Comparison of ENCODE assay signal across 8 cellular contexts in genomic region chr17:17681744-17682292, GRCh38. TPM values are rescaled to one million over a fixed set of nuclear protein-coding genes. Genes with fewer than 3 reads are reported as not detected.
DNase-seq lines count a peak whose midpoint lies in the region; ATAC-seq and TF ChIP-seq lines count a peak whose summit lies in the region.

No MANE protein-coding gene starts in this region.

- H3K27me3 ChIP-seq in PC-3 (ENCODE audit: low read length) (no peaks in the 10 kb centered on the region), ascending aorta (no peaks in the 10 kb centered on the region), iPS-15b (ENCODE audit: control insufficient read depth, insufficient read depth, low read length) (peaks cover 90% of the 10 kb centered on the region)

- intact Hi-C loops in PC-3 (cut with micrococcal nuclease) (loop anchor here (1.0 to 5.0 kb wide), 2 partner anchors 92 to 180 kb away; no protein-coding TSS in a partner anchor), ascending aorta (cut with DNase I) (loop anchor here (1.0 to 5.0 kb wide), 10 partner anchors 12 to 351 kb away; partner anchors contain the start of genes DRC3 and TOM1L2)

- TF ChIP-seq CTCF in PC-3 (conservative IDR thresholded peaks at IDR 0.05; ENCODE audit: low read depth, low read length) (no peak; the same call in 1 of the 2 replicates), ascending aorta (IDR thresholded peaks at IDR 0.05) (no peak)

- H3F3A ChIP-seq in PC-3 (ENCODE audit: low read length, unreplicated experiment) = no peaks in the 10 kb centered on the region

- peak overlapping the region; percentile 86 for H3K4me2 ChIP-seq in PC-3 (ENCODE audit: low read length)

- no peaks in the 10 kb centered on the region for H3K9me3 ChIP-seq in PC-3 (ENCODE audit: low read length)
- no peaks in the 10 kb centered on the region for H3K9me3 ChIP-seq in ascending aorta
- no peaks in the 10 kb centered on the region for H3K9me3 ChIP-seq in iPS-15b (ENCODE audit: control insufficient read depth, insufficient read depth, low read length)

- H3K36me3 ChIP-seq in PC-3 (ENCODE audit: low read depth, low read length) (no peaks in the 10 kb centered on the region), ascending aorta (no peaks in the 10 kb centered on the region), iPS-15b (ENCODE audit: control insufficient read depth, insufficient read depth, low read length) (no peaks in the 10 kb centered on the region)

- peak overlapping the region; percentile 69; the same call in 1 of the 2 replicates for H2AFZ ChIP-seq in PC-3 (ENCODE audit: low read length)

- H3K9me2 ChIP-seq in PC-3 (replicated peaks; ENCODE audit: low read length) = no peaks in the 10 kb centered on the region

- H3K4me3 ChIP-seq in PC-3 (ENCODE audit: low read length) = peak overlapping the region; percentile 90
- H3K4me3 ChIP-seq in ascending aorta = peak overlapping the region; percentile 72 to 93
- peak overlapping the region; percentile 21 for H3K4me3 ChIP-seq in iPS-15b (ENCODE audit: low read depth, low read length)

- H3K4me1 ChIP-seq in PC-3 (ENCODE audit: insufficient read depth, low read length) (peaks cover 41% of the 10 kb centered on the region), ascending aorta (peaks cover 0 to 24% of the 10 kb centered on the region in 2 donors), iPS-15b (ENCODE audit: control insufficient read depth, insufficient read depth, low read length) (peaks cover 7% of the 10 kb centered on the region)

- peaks cover 52% of the 10 kb centered on the region for H3K79me2 ChIP-seq in PC-3 (ENCODE audit: low read length)

- ATAC-seq in GM21723 (IDR thresholded peaks at IDR 0.05; ENCODE audit: unreplicated experiment) = peak; percentile 23
- peak; percentile 21 for ATAC-seq in PC-3
- ATAC-seq in HG03457 (IDR thresholded peaks at IDR 0.05; ENCODE audit: unreplicated experiment) = no peak

- CTCF ChIA-PET in PC-3 (lab: Charles Lee) = interaction anchor here (0.7 kb wide), 1 partner anchor 18 kb away, joined by 3 read pairs; no protein-coding TSS in a partner anchor

- peak; percentile 66 for DNase-seq in Daoy (ENCODE audit: low read depth)
- peak; percentile 33 for DNase-seq in PC-3
- no peak for DNase-seq in ascending aorta (ENCODE audit: low spot score in 2 of 2)
- peak; percentile 62 for DNase-seq in stimulated activated CD4-positive, alpha-beta T cell treated with anti-CD3 and anti-CD28 coated beads, Interleukin-15, amount 100 ng/mL, for 24 hours
- no peak for DNase-seq in globus pallidus (ENCODE audit: low spot score)

- no TSS peak for BruUV-seq in PC-3 (replicated peaks; lab: Mats Ljungman, UMichigan)

- POLR2A ChIA-PET in PC-3 (lab: Charles Lee; ENCODE audit: unreplicated experiment) = interaction anchor here (0.7 kb wide), 1 partner anchor 57 kb away, joined by 10 read pairs; no protein-coding TSS in a partner anchor

- H4K20me1 ChIP-seq in PC-3 (ENCODE audit: low read length) = no peaks in the 10 kb centered on the region

- H3K27ac ChIP-seq in PC-3 (ENCODE audit: low read length) = peak overlapping the region; percentile 68
- peak overlapping the region; percentile 86 to 91 for H3K27ac ChIP-seq in ascending aorta

- H3K9ac ChIP-seq in PC-3 (ENCODE audit: low read length) (peak overlapping the region; percentile 95), iPS-15b (ENCODE audit: low read depth, low read length) (no peak overlapping the region)

RNA-seq across cellular contexts. Expression of gene RAI1, which starts 0.6 kb away (rescaled TPM):
- 5.2 and 5.9 TPM in 2 replicates for total RNA-seq in Daoy (2014; rRNA removed; shearing (Covaris generic))
- total RNA-seq in PC-3 (2014; rRNA removed) = 33.0 and 64.2 TPM in 2 replicates
- 24.7 TPM for total RNA-seq in ascending aorta

Comparison
In these comparisons a context has a peak if more than half of its experiments do, and no peak if none do; other contexts are left out.
1. DNase-seq: peak in Daoy (single experiment), PC-3 (single experiment) and stimulated activated CD4-positive, alpha-beta T cell treated with anti-CD3 and anti-CD28 coated beads, Interleukin-15, amount 100 ng/mL, for 24 hours (single experiment); none in ascending aorta (0 of 2) and globus pallidus (single experiment).
2. H3K4me3 ChIP-seq: peak in every context shown above with its lines; median percentile 90 in PC-3; 82 in ascending aorta; 21 in iPS-15b.